In the genomic region with DNA sequence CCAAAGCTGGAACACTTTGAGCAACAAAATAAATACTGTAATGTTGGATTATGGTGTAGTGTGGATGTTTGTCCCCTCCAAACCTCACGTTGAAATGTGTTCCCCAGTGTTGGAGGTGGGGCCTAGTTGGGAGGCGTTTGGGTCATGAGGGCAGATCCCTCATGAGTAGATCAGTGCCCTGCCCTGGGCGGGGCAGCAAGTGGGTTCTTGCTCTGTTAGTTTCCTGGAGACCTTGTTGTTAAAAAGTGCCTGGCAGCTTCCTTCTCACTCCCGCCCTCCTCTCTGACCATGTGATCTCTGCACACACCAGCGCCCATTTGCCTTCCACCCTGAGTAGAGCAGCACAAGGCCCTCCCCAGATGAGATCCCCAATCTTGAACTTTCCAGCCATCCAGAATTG, we compare ENCODE assay signal across 10 cellular contexts.
DNase-seq lines count a peak whose midpoint lies in the region; ATAC-seq, FAIRE-seq and TF ChIP-seq lines count a peak whose summit lies in the region.
"Had no signal": no experiment of that assay in that cellular context is flagged by ENCODE, and none has a peak within 500 bp of the region (broad histone marks: within the 10 kb centered on the region; RNA-seq: fewer than 3 reads in every experiment).

No MANE protein-coding gene starts in this region.

- H3K36me3 Mint-ChIP-seq in Calu3 (ENCODE audit: insufficient read depth, unreplicated experiment), result peaks cover 39% of the 10 kb centered on the region
- H3K36me3 Mint-ChIP-seq in T-helper 2 cell treated with Interferon-gamma antibody and Interleukin-4, amounts not matched to agents 5 μg/mL and 100 μg/mL, for 36 hours (ENCODE audit: low read depth), result no peaks in the 10 kb centered on the region
- peaks cover 14% of the 10 kb centered on the region for H3K36me3 Mint-ChIP-seq in effector memory CD8-positive, alpha-beta T cell (ENCODE audit: insufficient read depth)
- H3K36me3 Mint-ChIP-seq in nephron (ENCODE audit: low read depth), result peaks cover 8% of the 10 kb centered on the region

- H3K4me3 ChIP-seq in SJCRH30, result no peak overlapping the region

- TF ChIP-seq CTCF in Calu3 (IDR thresholded peaks at IDR 0.05; ENCODE audit: unreplicated experiment), result no peak
- no peak for TF ChIP-seq CTCF in nephron (IDR thresholded peaks at IDR 0.05; ENCODE audit: unreplicated experiment in 3 of 3)

- DNase-seq in Calu3 (peak; percentile 40), HTR-8/SVneo (ENCODE audit: insufficient read length, low spot score) (no peak), SJCRH30 (no peak)
- DNase-seq in T-helper 2 cell treated with Interferon-gamma antibody and Interleukin-4, amounts not matched to agents 5 μg/mL and 100 μg/mL, for 36 hours (ENCODE audit: low spot score), result no peak
- DNase-seq in effector memory CD8-positive, alpha-beta T cell, result peak; percentile 46 to 53 (median 52)
- DNase-seq: GDM1 had no signal

- H3K9me3 ChIP-seq in SJCRH30 (replicated peaks), result no peaks in the 10 kb centered on the region
- H3K9me3 ChIP-seq: neutrophil had no signal

- H3K9me3 Mint-ChIP-seq in Calu3 (ENCODE audit: low read depth, unreplicated experiment) (no peaks in the 10 kb centered on the region), nephron (no peaks in the 10 kb centered on the region)
- no peaks in the 10 kb centered on the region for H3K9me3 Mint-ChIP-seq in T-helper 2 cell treated with Interferon-gamma antibody and Interleukin-4, amounts not matched to agents 5 μg/mL and 100 μg/mL, for 36 hours
- no peaks in the 10 kb centered on the region for H3K9me3 Mint-ChIP-seq in effector memory CD8-positive, alpha-beta T cell

- peak overlapping the region; percentile 56 for H3K27ac Mint-ChIP-seq in Calu3 (ENCODE audit: unreplicated experiment)
- peak overlapping the region; percentile 62 for H3K27ac Mint-ChIP-seq in T-helper 2 cell treated with Interferon-gamma antibody and Interleukin-4, amounts not matched to agents 5 μg/mL and 100 μg/mL, for 36 hours
- peak overlapping the region; percentile 86 to 92 for H3K27ac Mint-ChIP-seq in effector memory CD8-positive, alpha-beta T cell
- peak overlapping the region; percentile 76 to 97 (median 93) for H3K27ac Mint-ChIP-seq in nephron

- no peak overlapping the region for H3K27ac ChIP-seq in SJCRH30
- H3K27ac ChIP-seq: neutrophil had no signal

- CTCF ChIA-PET in Calu3 (lab: Charles Lee), result interaction anchor here (0.6 kb wide), 2 partner anchors 14 to 104 kb away, joined by 4 read pairs; no protein-coding TSS in a partner anchor

- BruUV-seq in Calu3 (replicated peaks; lab: Mats Ljungman, UMichigan), result no TSS peak

- ATAC-seq in effector memory CD8-positive, alpha-beta T cell (replicated peaks), result peak; percentile 83
- ATAC-seq in HG02973 (IDR thresholded peaks at IDR 0.05; ENCODE audit: unreplicated experiment) (no peak), HG02642 (IDR thresholded peaks at IDR 0.05; ENCODE audit: poor library complexity, unreplicated experiment) (no peak)

- no peaks in the 10 kb centered on the region for H3K27me3 Mint-ChIP-seq in Calu3 (ENCODE audit: unreplicated experiment)
- no peaks in the 10 kb centered on the region for H3K27me3 Mint-ChIP-seq in T-helper 2 cell treated with Interferon-gamma antibody and Interleukin-4, amounts not matched to agents 5 μg/mL and 100 μg/mL, for 36 hours (ENCODE audit: low read depth)
- no peaks in the 10 kb centered on the region for H3K27me3 Mint-ChIP-seq in effector memory CD8-positive, alpha-beta T cell
- H3K27me3 Mint-ChIP-seq in nephron (ENCODE audit: low read depth), result no peaks in the 10 kb centered on the region

- no peaks in the 10 kb centered on the region for H3K27me3 ChIP-seq in SJCRH30
- H3K27me3 ChIP-seq: neutrophil had no signal

- peaks cover 9% of the 10 kb centered on the region for H3K36me3 ChIP-seq in SJCRH30
- H3K36me3 ChIP-seq: neutrophil had no signal

- FAIRE-seq in HTR-8/SVneo (lab: Jason Lieb, UNC), result no peak

- H3K4me3 Mint-ChIP-seq in Calu3 (ENCODE audit: low read depth, unreplicated experiment) (no peak overlapping the region), nephron (no peak overlapping the region)
- H3K4me3 Mint-ChIP-seq in T-helper 2 cell treated with Interferon-gamma antibody and Interleukin-4, amounts not matched to agents 5 μg/mL and 100 μg/mL, for 36 hours, result peak overlapping the region; percentile 25
- peak overlapping the region; percentile 48 to 63 for H3K4me3 Mint-ChIP-seq in effector memory CD8-positive, alpha-beta T cell

- intact Hi-C loops in Calu3 (cut with micrococcal nuclease; ENCODE audit: unreplicated experiment), result no loop called here

- H3K4me1 Mint-ChIP-seq in Calu3 (ENCODE audit: low read depth, unreplicated experiment), result peaks cover 51% of the 10 kb centered on the region
- H3K4me1 Mint-ChIP-seq in T-helper 2 cell treated with Interferon-gamma antibody and Interleukin-4, amounts not matched to agents 5 μg/mL and 100 μg/mL, for 36 hours (ENCODE audit: low read depth), result peaks cover 33% of the 10 kb centered on the region
- peaks cover 66 to 67% of the 10 kb centered on the region in 2 donors for H3K4me1 Mint-ChIP-seq in effector memory CD8-positive, alpha-beta T cell (ENCODE audit: low read depth in 2 of 2)
- peaks cover 70% of the 10 kb centered on the region for H3K4me1 Mint-ChIP-seq in nephron

- no peaks in the 10 kb centered on the region for H3K4me1 ChIP-seq in SJCRH30

Comparison
In these comparisons a context has a peak if more than half of its experiments do, and no peak if none do; other contexts are left out.
1. DNase-seq: peak in Calu3 (single experiment) and effector memory CD8-positive, alpha-beta T cell (3 of 3); none in T-helper 2 cell treated with Interferon-gamma antibody and Interleukin-4, amounts not matched to agents 5 μg/mL and 100 μg/mL, for 36 hours (single experiment), HTR-8/SVneo (single experiment) and SJCRH30 (0 of 2).
2. H3K4me3 Mint-ChIP-seq: peak in T-helper 2 cell treated with Interferon-gamma antibody and Interleukin-4, amounts not matched to agents 5 μg/mL and 100 μg/mL, for 36 hours (single experiment) and effector memory CD8-positive, alpha-beta T cell (2 of 2); none in Calu3 (single experiment) and nephron (0 of 3).
3. Peak in every context shown above with its lines, with median percentiles within 50 percentile points of each other: H3K27ac Mint-ChIP-seq.